1 cellular context compared by ENCODE assay signal in genomic region chr5:136185974-136186373, GRCh38.
TF ChIP-seq lines count a peak whose summit lies in the region.

No MANE protein-coding gene starts in this region.

TF ChIP-seq in HEK293T, 16 proteins besides CTCF, POLR2A, EP300 and RAD21 (continued from another document):
- no peak for TF ChIP-seq FOXK2 (IDR thresholded peaks at IDR 0.05)
- no peak for TF ChIP-seq L3MBTL2 (conservative IDR thresholded peaks at IDR 0.05)
- no peak for TF ChIP-seq SUZ12 (IDR thresholded peaks at IDR 0.05)
- TF ChIP-seq ELF4 (IDR thresholded peaks at IDR 0.05), result no peak
- no peak for TF ChIP-seq LEF1 (IDR thresholded peaks at IDR 0.05; ENCODE audit: borderline replicate concordance)
- no peak for TF ChIP-seq SP1 (IDR thresholded peaks at IDR 0.05)
- TF ChIP-seq ZNF384 (IDR thresholded peaks at IDR 0.05), result no peak
- TF ChIP-seq ARNT (IDR thresholded peaks at IDR 0.05), result no peak
- TF ChIP-seq NFRKB (IDR thresholded peaks at IDR 0.05), result no peak
- TF ChIP-seq HDGF (IDR thresholded peaks at IDR 0.05; ENCODE audit: borderline replicate concordance), result no peak
- no peak for TF ChIP-seq CTBP1 (IDR thresholded peaks at IDR 0.05; ENCODE audit: borderline replicate concordance)
